11 cellular contexts compared by ENCODE assay signal in genomic region chr19:5045956-5046338, GRCh38.
DNase-seq lines count a peak whose midpoint lies in the region; ATAC-seq and TF ChIP-seq lines count a peak whose summit lies in the region.
"Had no signal": no experiment of that assay in that cellular context is flagged by ENCODE, and none has a peak within 500 bp of the region (broad histone marks: within the 10 kb centered on the region; RNA-seq: fewer than 3 reads in every experiment).

No MANE protein-coding gene starts in this region.

- no peak overlapping the region for H3K9ac ChIP-seq in HUES48 (ENCODE audit: low read depth, low read length)

- peaks cover 4% of the 10 kb centered on the region; the same call in 1 of the 2 replicates for H3K4me1 ChIP-seq in HUES48 (ENCODE audit: control insufficient read depth, insufficient read depth, low read length)
- peaks cover 35% of the 10 kb centered on the region for H3K4me1 ChIP-seq in lower lobe of right lung
- peaks cover 8 to 33% of the 10 kb centered on the region in 2 donors for H3K4me1 ChIP-seq in thyroid gland

- H3K9me3 ChIP-seq in HUES48 (ENCODE audit: control insufficient read depth, insufficient read depth, low read length), result no peaks in the 10 kb centered on the region
- H3K9me3 ChIP-seq in lower lobe of right lung, result no peaks in the 10 kb centered on the region
- no peaks in the 10 kb centered on the region for H3K9me3 ChIP-seq in thyroid gland
- no peaks in the 10 kb centered on the region for H3K9me3 ChIP-seq in WERI-Rb-1 (ENCODE audit: severe bottlenecking)
- H3K9me3 ChIP-seq: uterus had no signal

- H3K4me3 ChIP-seq in HUES48 (ENCODE audit: low read depth, low read length) (no peak overlapping the region), lower lobe of right lung (no peak overlapping the region), thyroid gland (replicated peaks in 1 of 3) (no peak overlapping the region), WERI-Rb-1 (ENCODE audit: low read depth, low read length) (no peak overlapping the region)
- H3K4me3 ChIP-seq: uterus had no signal

- DNase-seq in lower lobe of right lung (no peak), thyroid gland (no peak), NCI-H146 treated with DMSO at 0.1 percent for 48 hours (lab: John Stamatoyannopoulos, UW; ENCODE audit: unreplicated experiment) (no peak), medulla oblongata (ENCODE audit: extremely low spot score) (no peak), WERI-Rb-1 (no peak), KG1 (lab: John Stamatoyannopoulos, UW) (no peak)
- DNase-seq: activated CD4-positive, alpha-beta T cell treated with anti-CD3 and anti-CD28 coated beads for 48 hours; activated T-cell treated with anti-CD3 and anti-CD28 coated beads, Interleukin-2, amount 50 U/mL, for 24 hours; uterus had no signal

- TF ChIP-seq CTCF in lower lobe of right lung (IDR thresholded peaks at IDR 0.05) (no peak), thyroid gland (IDR thresholded peaks at IDR 0.05) (no peak), WERI-Rb-1 (IDR thresholded peaks at IDR 0.05; ENCODE audit: low read depth, low read length) (no peak)

- intact Hi-C loops in lower lobe of right lung (cut with DNase I) (no loop called here), thyroid gland (cut with DNase I) (loop anchor here (5.0 kb wide), 1 partner anchor 531 kb away; no protein-coding TSS in a partner anchor)

- H3K27me3 ChIP-seq in HUES48 (ENCODE audit: control insufficient read depth, insufficient read depth, low read length) (no peaks in the 10 kb centered on the region), lower lobe of right lung (ENCODE audit: low read depth) (no peaks in the 10 kb centered on the region), thyroid gland (no peaks in the 10 kb centered on the region), WERI-Rb-1 (ENCODE audit: insufficient read depth, low read depth, severe bottlenecking) (no peaks in the 10 kb centered on the region)
- H3K27me3 ChIP-seq: uterus had no signal

- peak overlapping the region; percentile 35 for H3K27ac ChIP-seq in HUES48 (ENCODE audit: low read depth, low read length)
- H3K27ac ChIP-seq in angular gyrus (ENCODE audit: low read depth, low read length), result peak overlapping the region; percentile 41
- peak overlapping the region; percentile 24 for H3K27ac ChIP-seq in lower lobe of right lung
- peak overlapping the region in 2 of 3 donors; percentile 18 to 38 for H3K27ac ChIP-seq in thyroid gland
- no peak overlapping the region for H3K27ac ChIP-seq in WERI-Rb-1
- H3K27ac ChIP-seq: uterus had no signal

- WGBS in thyroid gland, 2 donors, result 56 to 63% methylated on average over 7 to 8 of the region's 8 CpGs

- H3K36me3 ChIP-seq in HUES48 (ENCODE audit: control insufficient read depth, insufficient read depth, low read length) (peaks cover 7% of the 10 kb centered on the region; the same call in 1 of the 2 replicates), lower lobe of right lung (peaks cover 42% of the 10 kb centered on the region), thyroid gland (peaks cover 16 to 34% of the 10 kb centered on the region in 2 donors), WERI-Rb-1 (peaks cover 57% of the 10 kb centered on the region)
- H3K36me3 ChIP-seq: uterus had no signal

- TF ChIP-seq POLR2A in thyroid gland (IDR thresholded peaks at IDR 0.05), result no peak

- no peak for ATAC-seq in lower lobe of right lung
